In genomic region chr3:197949767-197950660, GRCh38 we compare ENCODE assay signal across 8 cellular contexts. TPM values are rescaled to one million over a fixed set of nuclear protein-coding genes. Genes with fewer than 3 reads are reported as not detected.
DNase-seq lines count a peak whose midpoint lies in the region; ATAC-seq and TF ChIP-seq lines count a peak whose summit lies in the region.

Gene RPL35A (plus strand): TSS chr3:197950190. CDS start chr3:197950968, 778 bp downstream.

- 0 to 1% methylated on average over 37 of the region's 37 CpGs for WGBS in testis, 2 donors

- H3K36me3 ChIP-seq in testis (ENCODE audit: low read depth, missing control alignments), result no peaks in the 10 kb centered on the region

- H3K36me3 Mint-ChIP-seq in activated naive CD4-positive, alpha-beta T cell treated with anti-CD3 and anti-CD28 coated beads, Interleukin-2, amount 50 U/mL, for 72 hours, result peaks cover 40 to 53% of the 10 kb centered on the region in 2 donors

- DNase-seq in NCI-H1092 treated with DMSO at 0.1 percent for 48 hours (lab: John Stamatoyannopoulos, UW), result peak; percentile 96
- DNase-seq in SKM-1 (lab: John Stamatoyannopoulos, UW; ENCODE audit: unreplicated experiment), result peak; percentile 90
- DNase-seq in activated naive CD4-positive, alpha-beta T cell treated with anti-CD3 and anti-CD28 coated beads, Interleukin-2, amount 50 U/mL, for 72 hours (ENCODE audit: low spot score in 2 of 2), result peak; percentile 87
- DNase-seq in glomerular visceral epithelial cell (ENCODE audit: extremely low spot score), result peak; percentile 94
- peak; percentile 50 for DNase-seq in omental fat pad (ENCODE audit: low spot score)
- DNase-seq in testis, result peak; percentile 93

- TF ChIP-seq POLR2A in testis (IDR thresholded peaks at IDR 0.05), result peak; percentile 49

- H3K4me1 ChIP-seq in testis, result peaks cover 26% of the 10 kb centered on the region

- intact Hi-C loops in testis (cut with DNase I; ENCODE audit: low total_unique reads), result no loop called here

- ATAC-seq in HG02610 (IDR thresholded peaks at IDR 0.05; ENCODE audit: unreplicated experiment), result peak; percentile 82
- ATAC-seq in activated naive CD4-positive, alpha-beta T cell treated with anti-CD3 and anti-CD28 coated beads, Interleukin-2, amount 50 U/mL, for 72 hours, result peak; percentile 94 to 95
- ATAC-seq in omental fat pad (ENCODE audit: low FRiP score), result peak; percentile 90

- peak within 1 kb of the TSS; percentile 83 to 97 for H3K27ac ChIP-seq in testis

- H3K27ac Mint-ChIP-seq in activated naive CD4-positive, alpha-beta T cell treated with anti-CD3 and anti-CD28 coated beads, Interleukin-2, amount 50 U/mL, for 72 hours, result peak within 1 kb of the TSS; percentile 96 to 99

- no peaks in the 10 kb centered on the region for H3K9me3 Mint-ChIP-seq in activated naive CD4-positive, alpha-beta T cell treated with anti-CD3 and anti-CD28 coated beads, Interleukin-2, amount 50 U/mL, for 72 hours

- no peaks in the 10 kb centered on the region for H3K9me3 ChIP-seq in testis

- no peaks in the 10 kb centered on the region for H3K27me3 ChIP-seq in testis

- H3K4me3 ChIP-seq in GM08714 (ENCODE audit: low read length) (peak within 1 kb of the TSS; percentile 96), testis (peak within 1 kb of the TSS; percentile 78 to 92)

- no peak for TF ChIP-seq CTCF in omental fat pad (IDR thresholded peaks at IDR 0.05)
- peak in 1 of 3 experiments; percentile 8 for TF ChIP-seq CTCF in testis (IDR thresholded peaks at IDR 0.05)

RNA-seq across cellular contexts. Expression of gene RPL35A, which starts in this region (rescaled TPM):
- total RNA-seq in activated naive CD4-positive, alpha-beta T cell treated with anti-CD3 and anti-CD28 coated beads, Interleukin-2, amount 50 U/mL, for 72 hours, result 1,000 to 10,000 TPM; 1,604 to 1,708 TPM
- total RNA-seq in omental fat pad (100 to 1,000 TPM; 520 to 671 (median 601) TPM), testis (100 to 1,000 TPM; 264 to 446 TPM)
- polyA plus RNA-seq in testis (ENCODE audit: insufficient read depth, low read depth, low replicate concordance), result 869 TPM

Comparison
In these comparisons a context has a peak if more than half of its experiments do, and no peak if none do; other contexts are left out.
1. Peak in every context shown above with its lines: DNase-seq, ATAC-seq, H3K4me3 ChIP-seq and H3K27ac ChIP-seq.